Comparison of ENCODE assay signal across 1 cellular context in the genomic region with DNA sequence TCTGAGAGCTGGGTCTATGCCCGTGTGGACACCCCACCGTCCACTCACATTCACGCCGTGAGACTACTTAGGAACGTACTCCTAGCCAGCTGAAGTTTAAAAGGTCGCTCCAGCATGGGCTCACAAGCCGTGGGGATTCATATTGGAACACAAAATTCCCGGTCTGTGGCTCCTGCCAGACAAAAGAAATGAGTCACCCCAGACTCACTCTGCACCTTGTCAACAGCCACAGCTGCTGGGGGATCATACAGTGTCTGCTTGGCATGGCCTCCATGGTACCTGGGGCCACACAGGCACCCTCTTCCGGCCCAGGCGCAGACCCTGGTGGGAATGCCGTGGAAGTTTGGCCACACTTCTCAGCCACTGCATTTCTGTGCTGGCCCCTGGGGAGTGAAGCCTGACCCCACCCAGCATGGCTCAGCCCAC.
TF ChIP-seq lines count a peak whose summit lies in the region.

No MANE protein-coding gene starts in this region.

TF ChIP-seq in HepG2, 621 proteins besides CTCF, POLR2A, EP300 and RAD21:
- TF ChIP-seq JUND (CRISPR knock-in tag; IDR thresholded peaks at IDR 0.05), result no peak
- TF ChIP-seq FOSL2 (CRISPR knock-in tag; IDR thresholded peaks at IDR 0.05), result peak; percentile 49; the same call in 1 of the 2 replicates
- TF ChIP-seq, protein P1, sequence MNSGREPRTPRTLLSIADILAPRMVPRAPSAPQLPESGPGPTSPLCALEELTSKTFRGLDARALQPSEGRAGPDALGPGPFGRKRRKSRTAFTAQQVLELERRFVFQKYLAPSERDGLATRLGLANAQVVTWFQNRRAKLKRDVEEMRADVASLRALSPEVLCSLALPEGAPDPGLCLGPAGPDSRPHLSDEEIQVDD (CRISPR knock-in tag; IDR thresholded peaks at IDR 0.05; ENCODE audit: borderline replicate concordance), result no peak
- no peak for TF ChIP-seq HMG20B (CRISPR knock-in tag; conservative IDR thresholded peaks at IDR 0.05)
- no peak for TF ChIP-seq MAFK (conservative IDR thresholded peaks at IDR 0.05 in 1 of 2, IDR thresholded peaks at IDR 0.05 in 1 of 2; ENCODE audit: low read length in 2 of 2)
- TF ChIP-seq ZNF44 (CRISPR knock-in tag; IDR thresholded peaks at IDR 0.05), result no peak
- no peak for TF ChIP-seq GABPA (IDR thresholded peaks at IDR 0.05; ENCODE audit: low read depth, low read length)
- TF ChIP-seq GABPA (CRISPR knock-in tag; IDR thresholded peaks at IDR 0.05; ENCODE audit: low read depth), result no peak
- no peak for TF ChIP-seq FOXJ3 (CRISPR knock-in tag; IDR thresholded peaks at IDR 0.05; ENCODE audit: borderline replicate concordance)
